In genomic region chr5:16894236-16895057, GRCh38 we compare ENCODE assay signal across 9 cellular contexts. TPM values are rescaled to one million over a fixed set of nuclear protein-coding genes. Genes with fewer than 3 reads are reported as not detected.
DNase-seq lines count a peak whose midpoint lies in the region; ATAC-seq and TF ChIP-seq lines count a peak whose summit lies in the region.
"Had no signal": no experiment of that assay in that cellular context is flagged by ENCODE, and none has a peak within 500 bp of the region (broad histone marks: within the 10 kb centered on the region; RNA-seq: fewer than 3 reads in every experiment).

No MANE protein-coding gene starts in this region.

- intact Hi-C loops in lower lobe of right lung (cut with DNase I) (no loop called here), head of caudate nucleus (cut with DNase I) (no loop called here)

- no peaks in the 10 kb centered on the region for H3K36me3 ChIP-seq in lower lobe of right lung

- H3K4me3 ChIP-seq in lower lobe of right lung = no peak overlapping the region

- ATAC-seq in lower lobe of right lung (peak; percentile 73 to 84), GM21423 (IDR thresholded peaks at IDR 0.05; ENCODE audit: unreplicated experiment) (no peak), GM18909 (IDR thresholded peaks at IDR 0.05; ENCODE audit: poor library complexity, unreplicated experiment) (no peak)

- TF ChIP-seq CTCF in lower lobe of right lung (IDR thresholded peaks at IDR 0.05) = no peak

- DNase-seq in COR-L47 (lab: John Stamatoyannopoulos, UW) (peak; percentile 28), NCI-H1105 (lab: John Stamatoyannopoulos, UW) (peak; percentile 19), amniotic epithelial cell (ENCODE audit: low read depth) (peak; percentile 92), lower lobe of right lung (no peak), midbrain (lab: John Stamatoyannopoulos, UW) (no peak), head of caudate nucleus (no peak)
- DNase-seq: MV-4-11 had no signal

- no peaks in the 10 kb centered on the region for H3K27me3 ChIP-seq in lower lobe of right lung (ENCODE audit: low read depth)

- no peaks in the 10 kb centered on the region for H3K9me3 ChIP-seq in lower lobe of right lung

- peaks cover 49% of the 10 kb centered on the region for H3K4me1 ChIP-seq in lower lobe of right lung

- H3K27ac ChIP-seq in lower lobe of right lung = no peak overlapping the region

RNA-seq across cellular contexts. Expression of gene MYO10, which starts 41.6 kb away (rescaled TPM):
- 51.5 TPM for total RNA-seq in lower lobe of right lung

Comparison
In these comparisons a context has a peak if more than half of its experiments do, and no peak if none do; other contexts are left out.
1. DNase-seq: peak in COR-L47 (single experiment), NCI-H1105 (single experiment) and amniotic epithelial cell (single experiment); none in lower lobe of right lung (single experiment), midbrain (single experiment) and head of caudate nucleus (0 of 42).
2. ATAC-seq: peak in lower lobe of right lung (2 of 2); none in GM21423 (single experiment) and GM18909 (single experiment).